In genomic region chr4:168138096-168138495, GRCh38 we compare ENCODE assay signal across 14 cellular contexts. TPM values are rescaled to one million over a fixed set of nuclear protein-coding genes. Genes with fewer than 3 reads are reported as not detected.
A peak's percentile ranks its signal among the peaks of the same experiment; 100 is the strongest.
DNase-seq lines count a peak whose midpoint lies in the region; ATAC-seq and TF ChIP-seq lines count a peak whose summit lies in the region.
"Not testable (repeated sequence)": the region's sequence is repeated elsewhere in the genome, so short reads cannot be mapped to it uniquely, and the experiment has no call there.
"Had no signal": no experiment of that assay in that cellular context is flagged by ENCODE, and none has a peak within 500 bp of the region (broad histone marks: within the 10 kb centered on the region; RNA-seq: fewer than 3 reads in every experiment).

No MANE protein-coding gene starts in this region.

- H2AFZ ChIP-seq in mammary epithelial cell (ENCODE audit: low read depth, low read length); mesenchymal stem cell (ENCODE audit: low read depth, low read length): not testable (repeated sequence)

- WGBS in mammary epithelial cell (ENCODE audit: low coverage, missing lambda C conversion rate), result 47% methylated on average over 6 of the region's 6 CpGs
- 63% methylated on average over 6 of the region's 6 CpGs for WGBS in mesenchymal stem cell

- H4K91ac ChIP-seq in mesenchymal stem cell (ENCODE audit: low read length), result not testable (repeated sequence)

- not testable (repeated sequence) for BruUV-seq in mammary epithelial cell (replicated peaks; lab: Mats Ljungman, UMichigan)

- DNase-seq in AG09319 (ENCODE audit: extremely low read depth, low read depth), result peak; percentile 39
- DNase-seq in H4 (ENCODE audit: low spot score), result peak; percentile 80
- DNase-seq in NCI-H226, result peak; percentile 74
- peak; percentile 71 for DNase-seq in mammary epithelial cell
- DNase-seq in fibroblast of pulmonary artery (ENCODE audit: low read depth), result peak; percentile 87
- DNase-seq in mesenchymal stem cell, result peak; percentile 74

- not testable (repeated sequence) for H3K9ac ChIP-seq in mammary epithelial cell (ENCODE audit: insufficient read depth, low read length)
- peak overlapping the region; percentile 64 for H3K9ac ChIP-seq in mesenchymal stem cell (ENCODE audit: low read length)

- not testable (repeated sequence) for H3K23ac ChIP-seq in mesenchymal stem cell (ENCODE audit: low read length in 2 of 2)

- not testable (repeated sequence) for H3K4ac ChIP-seq in mesenchymal stem cell (ENCODE audit: low read depth in 1 of 2, low read length in 2 of 2)

- not testable (repeated sequence) for H3K27me3 ChIP-seq in mammary epithelial cell (ENCODE audit: insufficient read depth, low read length); mesenchymal stem cell (ENCODE audit: control insufficient read depth in 1 of 2, insufficient read depth in 1 of 2, low read length in 2 of 2)

- H4K8ac ChIP-seq in mesenchymal stem cell (ENCODE audit: low read length), result not testable (repeated sequence)

- H4K20me1 ChIP-seq in mammary epithelial cell (ENCODE audit: insufficient read depth, low read length), result not testable (repeated sequence)

- not testable (repeated sequence) for H2BK5ac ChIP-seq in mesenchymal stem cell (ENCODE audit: low read depth, low read length, poor library complexity, severe bottlenecking)

- peak; percentile 81 for ATAC-seq in SK-N-SH treated with all-trans-retinoic acid at 6 μM for 48 hours

- not testable (repeated sequence) for H2AK5ac ChIP-seq in mesenchymal stem cell (ENCODE audit: low read length, severe bottlenecking)

- TF ChIP-seq CTCF in AG09319 (IDR thresholded peaks at IDR 0.05; ENCODE audit: low read depth, low read length); mammary epithelial cell (conservative IDR thresholded peaks at IDR 0.05 in 1 of 2, IDR thresholded peaks at IDR 0.05 in 1 of 2; ENCODE audit: extremely low read depth in 1 of 2, insufficient read depth in 1 of 2, low read depth in 1 of 2, low read length in 2 of 2); fibroblast of pulmonary artery (IDR thresholded peaks at IDR 0.05; ENCODE audit: low read length, missing control alignments): not testable (repeated sequence)

- CTCF ChIA-PET in mammary epithelial cell (lab: Charles Lee; ENCODE audit: low non-redundant PET), result not testable (repeated sequence)

- H3K79me1 ChIP-seq in mesenchymal stem cell (replicated peaks; ENCODE audit: low read length, poor library complexity, severe bottlenecking), result not testable (repeated sequence)

- not testable (repeated sequence) for H2BK12ac ChIP-seq in mesenchymal stem cell (ENCODE audit: low read length in 2 of 2)

- not testable (repeated sequence) for H2BK15ac ChIP-seq in mesenchymal stem cell (ENCODE audit: low read depth, poor library complexity, severe bottlenecking)

- not testable (repeated sequence) for H3K36me3 ChIP-seq in mammary epithelial cell (ENCODE audit: insufficient read depth, low read length); mesenchymal stem cell (ENCODE audit: control insufficient read depth in 1 of 2, insufficient read depth in 2 of 2, low read depth in 1 of 2, low read length in 2 of 2)

- in situ Hi-C loops in mammary epithelial cell (cut with MboI; ENCODE audit: low sequenced_read_pairs in 2 of 2), result not testable (repeated sequence)

- not testable (repeated sequence) for H3K4me3 ChIP-seq in mammary epithelial cell (replicated peaks in 1 of 3; ENCODE audit: insufficient read depth in 1 of 3, low read depth in 2 of 3, low read length in 3 of 3); fibroblast of pulmonary artery (replicated peaks; ENCODE audit: low read depth, low read length); mesenchymal stem cell (ENCODE audit: insufficient read depth in 1 of 2, low read depth in 1 of 2, low read length in 2 of 2)

- H3K4me2 ChIP-seq in mammary epithelial cell (ENCODE audit: insufficient read depth, low read depth, low read length), result peak overlapping the region; percentile 41
- H3K4me2 ChIP-seq in mesenchymal stem cell (ENCODE audit: low read length, poor library complexity, severe bottlenecking), result not testable (repeated sequence)

- peaks cover 16% of the 10 kb centered on the region for H3K4me1 ChIP-seq in mammary epithelial cell (ENCODE audit: insufficient read depth, low read length)
- not testable (repeated sequence) for H3K4me1 ChIP-seq in mesenchymal stem cell (ENCODE audit: control insufficient read depth, insufficient read depth, low read depth, low read length)

- intact Hi-C loops in mammary epithelial cell (cut with micrococcal nuclease), result loop anchor here (2.0 kb wide), 1 partner anchor 39 kb away; no protein-coding TSS in a partner anchor

- H3K18ac ChIP-seq in mesenchymal stem cell (ENCODE audit: low read depth in 1 of 2, low read length in 2 of 2), result not testable (repeated sequence)

- not testable (repeated sequence) for H3K14ac ChIP-seq in mesenchymal stem cell (ENCODE audit: low read length in 2 of 2)

- H3K27ac ChIP-seq in mammary epithelial cell (ENCODE audit: insufficient read depth, low read depth, low read length), result peak overlapping the region; percentile 28
- H3K27ac ChIP-seq in mesenchymal stem cell (ENCODE audit: low read length, poor library complexity, severe bottlenecking), result peak overlapping the region; percentile 62

- H3K9me3 ChIP-seq in mammary epithelial cell (replicated peaks; ENCODE audit: insufficient read depth, low read length); mesenchymal stem cell (ENCODE audit: control insufficient read depth, low read length): not testable (repeated sequence)

- dilution Hi-C loops in mammary epithelial cell (cut with HindIII; ENCODE audit: low sequenced_read_pairs), result not testable (repeated sequence)

- H2BK120ac ChIP-seq in mesenchymal stem cell (ENCODE audit: low read depth, low read length), result not testable (repeated sequence)

- not testable (repeated sequence) for H3K79me2 ChIP-seq in mammary epithelial cell (ENCODE audit: insufficient read depth, low read length)

TF ChIP-seq in SK-N-SH treated with all-trans-retinoic acid at 6 μM for 48 hours, 23 proteins besides CTCF, POLR2A, EP300 and RAD21:
- TF ChIP-seq TOX (CRISPR knock-in tag; IDR thresholded peaks at IDR 0.05; ENCODE audit: borderline replicate concordance), result peak; percentile 87; the same call in 1 of the 2 replicates

RNA-seq across cellular contexts. Expression of gene ANXA10, which starts 45.8 kb away (rescaled TPM):
- total RNA-seq in H4 (2014; rRNA removed; shearing (Covaris generic)), result 1.7 and 3.6 TPM in 2 replicates
- not detected for total RNA-seq in mammary epithelial cell
- polyA plus RNA-seq in mammary epithelial cell, result 0.05 TPM
- not detected for polyA minus RNA-seq in mammary epithelial cell
- not detected for polyA plus RNA-seq in mesenchymal stem cell (2013, experiment 1 of 2)
- polyA plus RNA-seq in mesenchymal stem cell (2013, experiment 2 of 2), result not detected
- total RNA-seq: CD4-positive, CD25-positive, alpha-beta regulatory T cell; lower leg skin; natural killer cell treated with Interleukin-12 subunit alpha and Interleukin-12 subunit beta and Interleukin-15 and Interleukin-18, amount 100 ng/mL, for 72 hours; osteocyte; Right ventricle myocardium superior; spleen; tibial nerve had no signal
- polyA plus RNA-seq: CD4-positive, CD25-positive, alpha-beta regulatory T cell; spleen had no signal
